Comparison of ENCODE assay signal across 17 cellular contexts in genomic region chr10:124683816-124684215, GRCh38.
DNase-seq lines count a peak whose midpoint lies in the region; TF ChIP-seq lines count a peak whose summit lies in the region.
"Had no signal": no experiment of that assay in that cellular context is flagged by ENCODE, and none has a peak within 500 bp of the region (broad histone marks: within the 10 kb centered on the region; RNA-seq: fewer than 3 reads in every experiment).

No MANE protein-coding gene starts in this region.

- DNase-seq in GF-D8 (lab: John Stamatoyannopoulos, UW), result peak; percentile 5
- DNase-seq in globus pallidus (ENCODE audit: low spot score), result no peak
- DNase-seq in activated T-cell treated with anti-CD3 and anti-CD28 coated beads for 4 hours, result no peak
- no peak for DNase-seq in AG08395 (ENCODE audit: low spot score)
- no peak for DNase-seq in LoVo (ENCODE audit: low spot score)
- DNase-seq: aorta; BE2C; effector CD8-positive, alpha-beta T cell; GDM1; glutamatergic neuron; NCI-H1436; NCI-H526; stimulated activated CD4-positive, alpha-beta T cell treated with anti-CD3 and anti-CD28 coated beads, Interleukin-15, amount 100 ng/mL, for 24 hours had no signal

- H3K27ac ChIP-seq in BLaER1 (peak overlapping the region; percentile 42; the same call in 1 of the 2 replicates), neutrophil (peak overlapping the region; percentile 93)

- H3K27me3 Mint-ChIP-seq in dendritic cell treated with granulocyte-macrophage colony-stimulating factor and Interleukin-4, amounts not matched to agents 40 ng/mL and 50 ng/mL, for 4 days, result no peaks in the 10 kb centered on the region

- H3K4me3 Mint-ChIP-seq in dendritic cell treated with granulocyte-macrophage colony-stimulating factor and Interleukin-4, amounts not matched to agents 40 ng/mL and 50 ng/mL, for 4 days, result no peak overlapping the region

- no peak overlapping the region for H3K4me3 ChIP-seq in BLaER1
- H3K4me3 ChIP-seq in neutrophil (ENCODE audit: low read depth in 1 of 2, low read length in 1 of 2), result peak overlapping the region in 1 of 2 experiments; percentile 33
- H3K4me3 ChIP-seq: lung had no signal

- H4K20me1 ChIP-seq in BLaER1, result peaks cover 91% of the 10 kb centered on the region

- peaks cover 83% of the 10 kb centered on the region for H3K4me1 Mint-ChIP-seq in dendritic cell treated with granulocyte-macrophage colony-stimulating factor and Interleukin-4, amounts not matched to agents 40 ng/mL and 50 ng/mL, for 4 days (ENCODE audit: low read depth)

- H3K36me3 Mint-ChIP-seq in dendritic cell treated with granulocyte-macrophage colony-stimulating factor and Interleukin-4, amounts not matched to agents 40 ng/mL and 50 ng/mL, for 4 days (ENCODE audit: low read depth), result peaks cover 40% of the 10 kb centered on the region

- H3K27me3 ChIP-seq in BLaER1 (no peaks in the 10 kb centered on the region), neutrophil (no peaks in the 10 kb centered on the region)
- H3K27me3 ChIP-seq: BE2C had no signal

- TF ChIP-seq CTCF in neutrophil (IDR thresholded peaks at IDR 0.05), result no peak

- H3K9me3 Mint-ChIP-seq in dendritic cell treated with granulocyte-macrophage colony-stimulating factor and Interleukin-4, amounts not matched to agents 40 ng/mL and 50 ng/mL, for 4 days, result no peaks in the 10 kb centered on the region

- intact Hi-C loops in dendritic cell treated with granulocyte-macrophage colony-stimulating factor and Interleukin-4, amounts not matched to agents 40 ng/mL and 50 ng/mL, for 4 days (cut with micrococcal nuclease), result loop anchor here (2.0 to 5.0 kb wide), 2 partner anchors 37 to 57 kb away; no protein-coding TSS in a partner anchor

- no peak overlapping the region for H3K9ac ChIP-seq in BLaER1

- H3K36me3 ChIP-seq in BLaER1 (peaks cover 86% of the 10 kb centered on the region), neutrophil (peaks cover 12% of the 10 kb centered on the region)

- peak overlapping the region; percentile 86 for H3K27ac Mint-ChIP-seq in dendritic cell treated with granulocyte-macrophage colony-stimulating factor and Interleukin-4, amounts not matched to agents 40 ng/mL and 50 ng/mL, for 4 days

- H3K9me3 ChIP-seq in BLaER1, result no peaks in the 10 kb centered on the region
- no peaks in the 10 kb centered on the region for H3K9me3 ChIP-seq in neutrophil
- H3K9me3 ChIP-seq: BE2C had no signal

- peak overlapping the region; percentile 57 for H3K4me2 ChIP-seq in BLaER1

- H3K4me1 ChIP-seq in BLaER1 (peaks cover 53% of the 10 kb centered on the region), neutrophil (ENCODE audit: control insufficient read depth in 1 of 2, insufficient read depth in 1 of 2, low read depth in 1 of 2, low read length in 1 of 2) (peaks cover 81 to 94% of the 10 kb centered on the region in 2 experiments)
